In the genomic region with DNA sequence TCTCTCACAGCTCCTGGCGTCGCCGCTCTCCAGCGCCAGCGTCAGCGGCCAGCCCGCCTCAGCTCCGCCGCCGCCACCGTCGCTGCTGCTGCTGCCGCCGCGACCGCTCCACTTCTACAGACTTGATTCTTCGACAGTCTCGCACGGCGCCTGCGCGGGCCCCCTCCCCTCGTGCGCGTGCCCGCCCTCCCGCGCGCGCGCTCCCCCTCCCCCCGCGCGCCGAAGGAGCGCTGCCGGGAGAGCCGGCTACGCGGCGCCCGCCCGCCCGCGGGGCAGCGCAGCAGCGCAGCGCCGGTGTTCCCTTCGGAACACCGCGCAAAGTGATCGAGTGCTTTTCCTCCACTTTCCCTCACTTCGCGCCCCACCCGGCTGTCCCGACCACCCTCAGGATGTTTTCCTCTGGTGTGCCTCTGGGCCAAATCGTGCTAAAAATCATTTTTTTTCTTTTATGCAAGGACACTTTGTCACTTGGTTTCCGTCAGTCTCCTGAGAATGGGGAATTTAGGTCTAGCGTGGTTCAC, we compare ENCODE assay signal across 8 cellular contexts. TPM values are rescaled to one million over a fixed set of nuclear protein-coding genes. Genes with fewer than 3 reads are reported as not detected.
DNase-seq lines count a peak whose midpoint lies in the region; ATAC-seq lines count a peak whose summit lies in the region.

A gene (minus strand): TSS at position 118 of the 521 bp plus-strand sequence. CDS start 684 bp downstream, outside the sequence.

- H2BK15ac ChIP-seq in mesendoderm (replicated peaks; ENCODE audit: low read depth): no peak within 1 kb of the TSS

- peaks cover 5% of the 10 kb centered on the region for H3K79me1 ChIP-seq in mesendoderm (ENCODE audit: low read length)

- H2BK120ac ChIP-seq in mesendoderm (ENCODE audit: low read depth, low read length): peak within 1 kb of the TSS; percentile 63

- ATAC-seq in HG03460 (IDR thresholded peaks at IDR 0.05; ENCODE audit: unreplicated experiment): peak; percentile 14

- no peak within 1 kb of the TSS for H2AK5ac ChIP-seq in mesendoderm (ENCODE audit: low read length)

- peaks cover 38% of the 10 kb centered on the region for H3K79me2 ChIP-seq in mesendoderm (ENCODE audit: control insufficient read depth, insufficient read depth, low read length)

- peak within 1 kb of the TSS; percentile 94 for H3K27ac ChIP-seq in mesendoderm (ENCODE audit: low read depth, low read length)

- no CpG with 5 or more reads among the region's 60 CpGs for WGBS in mesendoderm (ENCODE audit: extremely low coverage, insufficient coverage, low lambda C conversion rate)

- peak within 1 kb of the TSS; percentile 93 for H3K4me2 ChIP-seq in mesendoderm (ENCODE audit: low read length)

- peak within 1 kb of the TSS; percentile 64 for H3K4me3 ChIP-seq in endocrine pancreas (ENCODE audit: control insufficient read depth, insufficient read depth, low read length)
- H3K4me3 ChIP-seq in mesendoderm (ENCODE audit: low read length): peak within 1 kb of the TSS; percentile 64

- H3K4me1 ChIP-seq in endocrine pancreas (ENCODE audit: control insufficient read depth, insufficient read depth, low read length) (peaks cover 28% of the 10 kb centered on the region), mesendoderm (ENCODE audit: control insufficient read depth, low read depth, low read length) (peaks cover 6% of the 10 kb centered on the region)

- DNase-seq in DMS153 (lab: John Stamatoyannopoulos, UW) (peak; percentile 22), DMS153 treated with DMSO at 0.1 percent for 48 hours (lab: John Stamatoyannopoulos, UW; ENCODE audit: unreplicated experiment) (no peak), NOMO-1 treated with dmso at 0.1 percent for 144 hours (lab: John Stamatoyannopoulos, UW; ENCODE audit: unreplicated experiment) (peak; percentile 74), mesendoderm (peak; percentile 91)
- DNase-seq in activated CD8-positive, alpha-beta memory T cell treated with anti-CD3 and anti-CD28 coated beads for 4 hours (ENCODE audit: low read depth in 2 of 2): peak; percentile 65 to 67
- peak; percentile 53 for DNase-seq in stimulated activated CD8-positive, alpha-beta memory T cell treated with anti-CD3 and anti-CD28 coated beads, Interleukin-15, amount 100 ng/mL, for 1 hour (ENCODE audit: low read depth)

- H4K5ac ChIP-seq in mesendoderm (ENCODE audit: low read length): no peak within 1 kb of the TSS

- H3K56ac ChIP-seq in mesendoderm (ENCODE audit: low read length): peak within 1 kb of the TSS; percentile 96

- H3K27me3 ChIP-seq in endocrine pancreas (ENCODE audit: control insufficient read depth, insufficient read depth, low read length) (no peaks in the 10 kb centered on the region), mesendoderm (ENCODE audit: insufficient read depth, low read length, poor library complexity) (no peaks in the 10 kb centered on the region)

- H3K36me3 ChIP-seq in endocrine pancreas (ENCODE audit: control insufficient read depth, insufficient read depth, low read length): peaks cover 21% of the 10 kb centered on the region
- peaks cover 4% of the 10 kb centered on the region for H3K36me3 ChIP-seq in mesendoderm (ENCODE audit: control insufficient read depth, insufficient read depth, low read length)

- H3K9me3 ChIP-seq in endocrine pancreas (ENCODE audit: control insufficient read depth, low read length): no peaks in the 10 kb centered on the region

- H3K18ac ChIP-seq in mesendoderm (ENCODE audit: low read length): peak within 1 kb of the TSS; percentile 100

- H3K23ac ChIP-seq in mesendoderm (ENCODE audit: low read length): peak within 1 kb of the TSS; percentile 11

- peak within 1 kb of the TSS; percentile 99 for H3K4ac ChIP-seq in mesendoderm (ENCODE audit: low read depth, low read length)

- H3K9ac ChIP-seq in endocrine pancreas (ENCODE audit: control insufficient read depth, insufficient read depth, low read length): peak within 1 kb of the TSS; percentile 81
- peak within 1 kb of the TSS; percentile 90 for H3K9ac ChIP-seq in mesendoderm (ENCODE audit: low read length)

- H4K8ac ChIP-seq in mesendoderm (ENCODE audit: low read depth, low read length): peak within 1 kb of the TSS; percentile 70

- peak within 1 kb of the TSS; percentile 69 for H2BK5ac ChIP-seq in mesendoderm (ENCODE audit: low read length)

RNA-seq across cellular contexts. Expression of the gene that starts here (rescaled TPM):
- 26.4 TPM for polyA plus RNA-seq in mesendoderm (2013, experiment 1 of 2)
- polyA plus RNA-seq in mesendoderm (2013, experiment 2 of 2): 26.7 TPM
